In the genomic region with DNA sequence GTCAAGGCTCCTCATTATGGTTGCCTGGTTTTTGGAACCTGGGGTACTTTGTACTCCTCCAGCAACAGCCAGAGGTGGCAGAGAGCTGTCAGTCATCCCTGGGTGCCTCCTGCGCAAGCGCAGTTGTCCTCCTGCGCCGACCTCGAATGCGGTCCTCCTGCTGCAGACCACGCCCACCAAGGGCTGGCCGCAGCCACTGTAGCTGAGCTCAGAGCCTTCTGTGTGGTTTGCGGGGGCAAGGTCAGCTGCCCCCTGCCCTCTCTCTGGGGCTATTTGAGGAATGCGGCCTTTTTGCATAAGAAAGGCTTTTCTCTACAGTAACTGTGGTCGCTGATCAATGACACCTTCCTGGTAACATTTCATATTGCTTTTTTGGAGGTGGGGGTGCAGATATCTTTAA, we compare ENCODE assay signal across 12 cellular contexts.
DNase-seq lines count a peak whose midpoint lies in the region; ATAC-seq and TF ChIP-seq lines count a peak whose summit lies in the region.
"Had no signal": no experiment of that assay in that cellular context is flagged by ENCODE, and none has a peak within 500 bp of the region (broad histone marks: within the 10 kb centered on the region; RNA-seq: fewer than 3 reads in every experiment).

No MANE protein-coding gene starts in this region.

- H3F3A ChIP-seq in neural cell (ENCODE audit: insufficient read depth, low read length, poor library complexity, severe bottlenecking): no peaks in the 10 kb centered on the region

- no peak overlapping the region for H3K4me3 Mint-ChIP-seq in activated T-cell treated with anti-CD3 and anti-CD28 coated beads, Interleukin-2, amount 50 U/mL, for 72 hours
- H3K4me3 Mint-ChIP-seq: central memory CD8-positive, alpha-beta T cell had no signal

- 32 to 41% methylated on average over 11 of the region's 11 CpGs for WGBS in heart right ventricle, 2 donors
- WGBS in transverse colon (ENCODE audit: low coverage in 1 of 2), 2 donors: 48 to 62% methylated on average over 3 to 7 of the region's 11 CpGs

- H3K36me3 ChIP-seq in heart right ventricle: no peaks in the 10 kb centered on the region
- no peaks in the 10 kb centered on the region for H3K36me3 ChIP-seq in neural cell (ENCODE audit: insufficient read depth, low read length)
- H3K36me3 ChIP-seq in transverse colon: no peaks in the 10 kb centered on the region
- H3K36me3 ChIP-seq: BLaER1 treated with 17β-estradiol and CSF1 and Interleukin-3, amounts not matched to agents 10 nM and 100 nM had no signal

- H3K79me2 ChIP-seq in neural cell (replicated peaks; ENCODE audit: insufficient read depth, low read length): no peaks in the 10 kb centered on the region

- TF ChIP-seq CTCF in heart right ventricle (IDR thresholded peaks at IDR 0.05) (no peak), neural cell (IDR thresholded peaks at IDR 0.05; ENCODE audit: poor library complexity, severe bottlenecking) (no peak), transverse colon (IDR thresholded peaks at IDR 0.05) (no peak)

- TF ChIP-seq EP300 in neural cell (conservative IDR thresholded peaks at IDR 0.05; ENCODE audit: poor library complexity, severe bottlenecking) (no peak), transverse colon (IDR thresholded peaks at IDR 0.05; ENCODE audit: low read depth) (no peak)

- H3K27ac ChIP-seq in heart right ventricle: no peak overlapping the region
- no peak overlapping the region for H3K27ac ChIP-seq in neural cell (ENCODE audit: low read length)
- H3K27ac ChIP-seq in transverse colon: no peak overlapping the region
- H3K27ac ChIP-seq: BLaER1 treated with 17β-estradiol and CSF1 and Interleukin-3, amounts not matched to agents 10 nM and 100 nM had no signal

- H3K36me3 Mint-ChIP-seq in activated T-cell treated with anti-CD3 and anti-CD28 coated beads, Interleukin-2, amount 50 U/mL, for 72 hours (ENCODE audit: insufficient read depth in 2 of 2): no peaks in the 10 kb centered on the region

- H3K4me1 Mint-ChIP-seq in activated T-cell treated with anti-CD3 and anti-CD28 coated beads, Interleukin-2, amount 50 U/mL, for 72 hours (ENCODE audit: low read depth): no peaks in the 10 kb centered on the region
- H3K4me1 Mint-ChIP-seq: central memory CD8-positive, alpha-beta T cell had no signal

- in situ Hi-C loops in G401 (cut with HindIII; ENCODE audit: low sequenced_read_pairs): no loop called here
- in situ Hi-C loops in transverse colon (cut with MboI; ENCODE audit: low pct_ligation_motif_present in 1 of 4, low pct_unique_long_range_greater_than_20kb in 1 of 4, low sequenced_read_pairs in 3 of 4): no loop called here

- H3K9me2 ChIP-seq in neural cell (ENCODE audit: insufficient read depth, low read length): no peaks in the 10 kb centered on the region

- H3K27me3 Mint-ChIP-seq in activated T-cell treated with anti-CD3 and anti-CD28 coated beads, Interleukin-2, amount 50 U/mL, for 72 hours (ENCODE audit: low read depth): no peaks in the 10 kb centered on the region
- H3K27me3 Mint-ChIP-seq: central memory CD8-positive, alpha-beta T cell had no signal

- TF ChIP-seq RAD21 in neural cell (conservative IDR thresholded peaks at IDR 0.05): no peak

- no peak overlapping the region for H2AFZ ChIP-seq in neural cell (ENCODE audit: low read depth, low read length)

- TF ChIP-seq POLR2A in transverse colon (IDR thresholded peaks at IDR 0.05): no peak

- peaks cover 0 to 58% (median 0%) of the 10 kb centered on the region in 11 donors for H3K9me3 ChIP-seq in heart right ventricle
- H3K9me3 ChIP-seq in neural cell (ENCODE audit: low read length): no peaks in the 10 kb centered on the region
- H3K9me3 ChIP-seq in transverse colon: peaks cover 0 to 5% of the 10 kb centered on the region in 2 donors

- H3K9ac ChIP-seq in neural cell (ENCODE audit: low read length): peak overlapping the region; percentile 36
- H3K9ac ChIP-seq: BLaER1 treated with 17β-estradiol and CSF1 and Interleukin-3, amounts not matched to agents 10 nM and 100 nM had no signal

- peaks cover 11 to 14% of the 10 kb centered on the region in 2 donors for H3K9me3 Mint-ChIP-seq in activated T-cell treated with anti-CD3 and anti-CD28 coated beads, Interleukin-2, amount 50 U/mL, for 72 hours

- intact Hi-C loops in heart right ventricle (cut with DNase I) (no loop called here), transverse colon (cut with DNase I; ENCODE audit: low total_unique reads) (no loop called here)

- H3K4me2 ChIP-seq in neural cell (ENCODE audit: low read length): no peak overlapping the region
- H3K4me2 ChIP-seq: BLaER1 treated with 17β-estradiol and CSF1 and Interleukin-3, amounts not matched to agents 10 nM and 100 nM had no signal

- H4K20me1 ChIP-seq in neural cell (ENCODE audit: insufficient read depth): no peaks in the 10 kb centered on the region
- H4K20me1 ChIP-seq: BLaER1 treated with 17β-estradiol and CSF1 and Interleukin-3, amounts not matched to agents 10 nM and 100 nM had no signal

- H3K27me3 ChIP-seq in heart right ventricle (peaks cover 0 to 4% (median 0%) of the 10 kb centered on the region in 7 donors), neural cell (ENCODE audit: insufficient read depth, low read depth, low read length) (no peaks in the 10 kb centered on the region), transverse colon (no peaks in the 10 kb centered on the region)
- H3K27me3 ChIP-seq: BLaER1 treated with 17β-estradiol and CSF1 and Interleukin-3, amounts not matched to agents 10 nM and 100 nM had no signal

- ATAC-seq in SK-N-SH treated with all-trans-retinoic acid at 6 μM for 48 hours (peak; percentile 90), heart right ventricle (peak; percentile 42 to 95 (median 92)), HG03439 (IDR thresholded peaks at IDR 0.05; ENCODE audit: unreplicated experiment) (no peak)
- ATAC-seq in activated T-cell treated with anti-CD3 and anti-CD28 coated beads, Interleukin-2, amount 50 U/mL, for 72 hours (replicated peaks in 1 of 2): no peak

- H3K4me1 ChIP-seq in heart right ventricle: no peaks in the 10 kb centered on the region
- H3K4me1 ChIP-seq in transverse colon: no peaks in the 10 kb centered on the region
- H3K4me1 ChIP-seq: BLaER1 treated with 17β-estradiol and CSF1 and Interleukin-3, amounts not matched to agents 10 nM and 100 nM had no signal

- H3K27ac Mint-ChIP-seq in activated T-cell treated with anti-CD3 and anti-CD28 coated beads, Interleukin-2, amount 50 U/mL, for 72 hours: no peak overlapping the region

- H3K4me3 ChIP-seq in heart right ventricle (peak overlapping the region; percentile 11 to 49 (median 38)), neural cell (ENCODE audit: low read length) (peak overlapping the region; percentile 63), transverse colon (no peak overlapping the region)
- H3K4me3 ChIP-seq: BLaER1 treated with 17β-estradiol and CSF1 and Interleukin-3, amounts not matched to agents 10 nM and 100 nM had no signal

- DNase-seq in G401 (ENCODE audit: low spot score) (peak; percentile 24), heart right ventricle (peak; percentile 53 to 70), NCI-H146 (lab: John Stamatoyannopoulos, UW) (no peak), transverse colon (no peak)
- no peak for DNase-seq in activated T-cell treated with anti-CD3 and anti-CD28 coated beads, Interleukin-2, amount 50 U/mL, for 72 hours
- DNase-seq: activated T-cell treated with anti-CD3 and anti-CD28 coated beads, Interleukin-2, amount 50 U/mL, for 1 hour; NCI-H2029 had no signal

TF ChIP-seq in SK-N-SH treated with all-trans-retinoic acid at 6 μM for 48 hours, 23 proteins besides CTCF, POLR2A, EP300 and RAD21 (continues in another document):
- TF ChIP-seq, protein P1, sequence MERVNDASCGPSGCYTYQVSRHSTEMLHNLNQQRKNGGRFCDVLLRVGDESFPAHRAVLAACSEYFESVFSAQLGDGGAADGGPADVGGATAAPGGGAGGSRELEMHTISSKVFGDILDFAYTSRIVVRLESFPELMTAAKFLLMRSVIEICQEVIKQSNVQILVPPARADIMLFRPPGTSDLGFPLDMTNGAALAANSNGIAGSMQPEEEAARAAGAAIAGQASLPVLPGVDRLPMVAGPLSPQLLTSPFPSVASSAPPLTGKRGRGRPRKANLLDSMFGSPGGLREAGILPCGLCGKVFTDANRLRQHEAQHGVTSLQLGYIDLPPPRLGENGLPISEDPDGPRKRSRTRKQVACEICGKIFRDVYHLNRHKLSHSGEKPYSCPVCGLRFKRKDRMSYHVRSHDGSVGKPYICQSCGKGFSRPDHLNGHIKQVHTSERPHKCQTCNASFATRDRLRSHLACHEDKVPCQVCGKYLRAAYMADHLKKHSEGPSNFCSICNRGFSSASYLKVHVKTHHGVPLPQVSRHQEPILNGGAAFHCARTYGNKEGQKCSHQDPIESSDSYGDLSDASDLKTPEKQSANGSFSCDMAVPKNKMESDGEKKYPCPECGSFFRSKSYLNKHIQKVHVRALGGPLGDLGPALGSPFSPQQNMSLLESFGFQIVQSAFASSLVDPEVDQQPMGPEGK (CRISPR knock-in tag; IDR thresholded peaks at IDR 0.05; ENCODE audit: borderline replicate concordance): no peak
- no peak for TF ChIP-seq ZNF565 (CRISPR knock-in tag; conservative IDR thresholded peaks at IDR 0.05; ENCODE audit: low read depth)
- TF ChIP-seq BACH2 (CRISPR knock-in tag; IDR thresholded peaks at IDR 0.05; ENCODE audit: borderline replicate concordance): no peak

TF ChIP-seq in neural cell, 6 proteins besides CTCF, POLR2A, EP300 and RAD21:
- TF ChIP-seq SMC3 (conservative IDR thresholded peaks at IDR 0.05; ENCODE audit: poor library complexity) (no peak), POLR2AphosphoS5 (IDR thresholded peaks at IDR 0.05) (peak; percentile 31)

Comparison
In these comparisons a context has a peak if more than half of its experiments do, and no peak if none do; other contexts are left out.
1. DNase-seq: peak in G401 (single experiment) and heart right ventricle (2 of 2); none in activated T-cell treated with anti-CD3 and anti-CD28 coated beads, Interleukin-2, amount 50 U/mL, for 72 hours (0 of 2), NCI-H146 (single experiment) and transverse colon (single experiment).
2. ATAC-seq: peak in SK-N-SH treated with all-trans-retinoic acid at 6 μM for 48 hours (single experiment) and heart right ventricle (8 of 8); none in activated T-cell treated with anti-CD3 and anti-CD28 coated beads, Interleukin-2, amount 50 U/mL, for 72 hours (0 of 2) and HG03439 (single experiment).
3. H3K4me3 ChIP-seq: peak in heart right ventricle (10 of 10) and neural cell (single experiment); none in transverse colon (0 of 4).